10 cellular contexts compared by ENCODE assay signal in genomic region chr11:75341583-75341982, GRCh38. TPM values are rescaled to one million over a fixed set of nuclear protein-coding genes. Genes with fewer than 3 reads are reported as not detected.
DNase-seq lines count a peak whose midpoint lies in the region; ATAC-seq, FAIRE-seq and TF ChIP-seq lines count a peak whose summit lies in the region.
"Had no signal": no experiment of that assay in that cellular context is flagged by ENCODE, and none has a peak within 500 bp of the region (broad histone marks: within the 10 kb centered on the region; RNA-seq: fewer than 3 reads in every experiment).

No MANE protein-coding gene starts in this region.

- peak overlapping the region in 5 of 8 donors; percentile 77 to 90 (median 84) for H3K4me3 Mint-ChIP-seq in CD4-positive, alpha-beta memory T cell
- H3K4me3 Mint-ChIP-seq in endodermal cell = no peak overlapping the region

- WGBS in endodermal cell (ENCODE audit: insufficient coverage in 1 of 2, insufficient read length in 1 of 2), 2 experiments = 92% methylated on average over 2 to 4 of the region's 4 CpGs
- 64 to 79% methylated on average over 4 of the region's 4 CpGs for WGBS in pancreas, 2 donors

- H3K9me3 Mint-ChIP-seq in CD4-positive, alpha-beta memory T cell = no peaks in the 10 kb centered on the region
- no peaks in the 10 kb centered on the region for H3K9me3 Mint-ChIP-seq in endodermal cell

- peaks cover 58 to 100% (median 81%) of the 10 kb centered on the region in 4 donors for H3K4me1 Mint-ChIP-seq in CD4-positive, alpha-beta memory T cell
- H3K4me1 Mint-ChIP-seq in endodermal cell = peaks cover 84% of the 10 kb centered on the region

- ATAC-seq in pancreas = peak in 2 of 4 donors; percentile 0 to 2
- ATAC-seq: stimulated activated naive CD8-positive, alpha-beta T cell treated with anti-CD3 and anti-CD28 coated beads, Interleukin-15, Interleukin-2, amounts not matched to agents 100 U/mL and 50 U/mL, for 24 hours had no signal

- no peak overlapping the region for H3K9ac ChIP-seq in endodermal cell (ENCODE audit: extremely low read depth, low read length, poor library complexity, severe bottlenecking)

- H3K4me3 ChIP-seq in CD4-positive, alpha-beta memory T cell (ENCODE audit: low read length in 2 of 2) = no peak overlapping the region
- H3K4me3 ChIP-seq in endodermal cell (ENCODE audit: low read length) (no peak overlapping the region), pancreas (no peak overlapping the region)

- H3K27me3 ChIP-seq in CD4-positive, alpha-beta memory T cell (ENCODE audit: insufficient read depth, low read length) = no peaks in the 10 kb centered on the region
- no peaks in the 10 kb centered on the region for H3K27me3 ChIP-seq in endodermal cell (ENCODE audit: control insufficient read depth, insufficient read depth, low read length, poor library complexity, severe bottlenecking)
- no peaks in the 10 kb centered on the region for H3K27me3 ChIP-seq in pancreas

- peak overlapping the region; percentile 78 to 93 (median 91) for H3K27ac Mint-ChIP-seq in CD4-positive, alpha-beta memory T cell
- peak overlapping the region; percentile 79 for H3K27ac Mint-ChIP-seq in endodermal cell

- intact Hi-C loops in CD4-positive, alpha-beta memory T cell (cut with micrococcal nuclease) = no loop called here
- intact Hi-C loops in pancreas (cut with DNase I) = no loop called here

- FAIRE-seq in pancreas (lab: Jason Lieb, UNC) = no peak

- H3K9me3 ChIP-seq in CD4-positive, alpha-beta memory T cell (ENCODE audit: control insufficient read depth in 1 of 2, low read length in 2 of 2) = no peaks in the 10 kb centered on the region
- H3K9me3 ChIP-seq in endodermal cell (ENCODE audit: control insufficient read depth, low read length) (no peaks in the 10 kb centered on the region), pancreas (no peaks in the 10 kb centered on the region)

- peaks cover 99% of the 10 kb centered on the region for H3K4me1 ChIP-seq in CD4-positive, alpha-beta memory T cell (ENCODE audit: insufficient read depth, low read length)
- H3K4me1 ChIP-seq in endodermal cell (ENCODE audit: control insufficient read depth, insufficient read depth, low read length) = peaks cover 32% of the 10 kb centered on the region
- peaks cover 57 to 81% (median 70%) of the 10 kb centered on the region in 3 donors for H3K4me1 ChIP-seq in pancreas

- H3K27ac ChIP-seq in CD4-positive, alpha-beta memory T cell (ENCODE audit: low read depth, low read length) = peak overlapping the region; percentile 47
- H3K27ac ChIP-seq in endodermal cell (ENCODE audit: low read depth, low read length) (no peak overlapping the region), pancreas (peak overlapping the region; percentile 55 to 85 (median 76))

- CTCF ChIA-PET in CD4-positive, alpha-beta memory T cell (lab: Charles Lee; ENCODE audit: partially characterized antibody) = interaction anchor here (0.6 to 5.0 kb wide), 14 partner anchors 9 to 66 kb away, joined by 3 to 42 read pairs (median 6); no protein-coding TSS in a partner anchor

- POLR2A ChIA-PET in CD4-positive, alpha-beta memory T cell (lab: Charles Lee; ENCODE audit: partially characterized antibody) = interaction anchor here (0.7 to 6.6 kb wide), 8 partner anchors 10 to 66 kb away, joined by 3 to 113 read pairs (median 8); partner anchors contain the start of genes ARRB1 and RPS3

- peaks cover 6 to 7% of the 10 kb centered on the region in 2 donors for H3K36me3 Mint-ChIP-seq in CD4-positive, alpha-beta memory T cell
- H3K36me3 Mint-ChIP-seq in endodermal cell (ENCODE audit: low read depth) = peaks cover 32% of the 10 kb centered on the region

- H3K27me3 Mint-ChIP-seq in CD4-positive, alpha-beta memory T cell = no peaks in the 10 kb centered on the region
- no peaks in the 10 kb centered on the region for H3K27me3 Mint-ChIP-seq in endodermal cell (ENCODE audit: insufficient read depth)

- H3K36me3 ChIP-seq in CD4-positive, alpha-beta memory T cell (ENCODE audit: insufficient read depth, low read length) = no peaks in the 10 kb centered on the region
- H3K36me3 ChIP-seq in endodermal cell (ENCODE audit: control insufficient read depth, insufficient read depth, low read length) = peaks cover 44% of the 10 kb centered on the region
- H3K36me3 ChIP-seq in pancreas = no peaks in the 10 kb centered on the region

- TF ChIP-seq CTCF in endodermal cell (conservative IDR thresholded peaks at IDR 0.05) (no peak), pancreas (IDR thresholded peaks at IDR 0.05) (no peak)

- no peak for DNase-seq in CD4-positive, alpha-beta memory T cell
- peak; percentile 34 for DNase-seq in NCI-H69 (lab: John Stamatoyannopoulos, UW)
- no peak for DNase-seq in endodermal cell
- peak in 1 of 6 donors; percentile 66 for DNase-seq in pancreas
- DNase-seq in NCI-H2196 treated with DMSO at 0.1 percent for 48 hours (lab: John Stamatoyannopoulos, UW; ENCODE audit: unreplicated experiment) = no peak
- no peak for DNase-seq in AML-193 (lab: John Stamatoyannopoulos, UW)
- no peak for DNase-seq in ecto neural progenitor cell (ENCODE audit: low spot score)
- no peak for DNase-seq in OCI-M2 (lab: John Stamatoyannopoulos, UW; ENCODE audit: unreplicated experiment)
- DNase-seq: NCI-H187; stimulated activated naive CD8-positive, alpha-beta T cell treated with anti-CD3 and anti-CD28 coated beads, Interleukin-15, Interleukin-2, amounts not matched to agents 100 U/mL and 50 U/mL, for 24 hours had no signal

RNA-seq across cellular contexts. Expression of gene ARRB1, which starts 9.9 kb away (rescaled TPM):
- 10 to 100 TPM; 45.0 to 47.5 TPM for total RNA-seq in CD4-positive, alpha-beta memory T cell
- 1 to 10 TPM; 6.6 to 7.9 TPM for polyA plus RNA-seq in CD4-positive, alpha-beta memory T cell
- total RNA-seq in endodermal cell = 100 to 1,000 TPM in 1 of 2 donors, 10 to 100 TPM in 1; 41.7 to 128 TPM
- polyA plus RNA-seq in endodermal cell (2013, experiment 1 of 2) = 19.7 TPM
- 23.1 TPM for polyA plus RNA-seq in endodermal cell (2013, experiment 2 of 2)
- total RNA-seq in pancreas = 10 to 100 TPM; 30.3 to 68.1 (median 33.8) TPM
- 10 to 100 TPM in 1 of 2 donors, 1 to 10 TPM in 1; 7.8 to 12.7 TPM for polyA plus RNA-seq in pancreas

RNA-seq across cellular contexts. Expression of gene RPS3, which starts 57.7 kb away (rescaled TPM):
- total RNA-seq in CD4-positive, alpha-beta memory T cell = 1,000 to 10,000 TPM; 4,846 to 5,053 TPM
- polyA plus RNA-seq in CD4-positive, alpha-beta memory T cell = 1,000 to 10,000 TPM; 5,445 to 5,812 TPM
- total RNA-seq in endodermal cell = 1,000 to 10,000 TPM; 2,923 to 3,877 TPM
- 3,185 TPM for polyA plus RNA-seq in endodermal cell (2013, experiment 1 of 2)
- polyA plus RNA-seq in endodermal cell (2013, experiment 2 of 2) = 3,073 TPM
- total RNA-seq in pancreas = 1,000 to 10,000 TPM in 5 of 6 donors, 100 to 1,000 TPM in 1; 824 to 1,938 (median 1,523) TPM
- polyA plus RNA-seq in pancreas = 1,000 to 10,000 TPM; 1,208 to 1,382 TPM
